ENCODE assay signal across 8 cellular contexts in genomic region chr16:85490971-85491771, GRCh38.
A peak's percentile ranks its signal among the peaks of the same experiment; 100 is the strongest.
DNase-seq lines count a peak whose midpoint lies in the region; ATAC-seq, FAIRE-seq and TF ChIP-seq lines count a peak whose summit lies in the region.

No MANE protein-coding gene starts in this region.

- H3K9ac ChIP-seq in endothelial cell of umbilical vein (replicated peaks; ENCODE audit: extremely low read depth, insufficient read depth, low read length) = no peak overlapping the region

- H3K4me1 ChIP-seq in endothelial cell of umbilical vein (ENCODE audit: control insufficient read depth, extremely low read depth, insufficient read depth, low read length) = no peaks in the 10 kb centered on the region

- H3K9me3 ChIP-seq in WERI-Rb-1 (ENCODE audit: severe bottlenecking) (no peaks in the 10 kb centered on the region), endothelial cell of umbilical vein (replicated peaks; ENCODE audit: control insufficient read depth, insufficient read depth, low read length) (no peaks in the 10 kb centered on the region)

- POLR2A ChIA-PET in endothelial cell of umbilical vein (lab: Charles Lee) = no interaction called here

- no peak for TF ChIP-seq POLR2A in endothelial cell of umbilical vein (IDR thresholded peaks at IDR 0.05; ENCODE audit: low read depth, low read length)

- TF ChIP-seq CTCF in WERI-Rb-1 (IDR thresholded peaks at IDR 0.05; ENCODE audit: low read depth, low read length) (peak; percentile 83), endothelial cell of umbilical vein (IDR thresholded peaks at IDR 0.05; ENCODE audit: extremely low read depth in 1 of 2, insufficient read depth in 1 of 2, low read depth in 1 of 2, low read length in 2 of 2) (peak; percentile 53 to 63)

- intact Hi-C loops in endothelial cell of umbilical vein (cut with micrococcal nuclease) = no loop called here

- no peak overlapping the region for H3K4me2 ChIP-seq in endothelial cell of umbilical vein (ENCODE audit: insufficient read depth, low read length)

- H4K20me1 ChIP-seq in endothelial cell of umbilical vein (replicated peaks; ENCODE audit: control insufficient read depth, extremely low read depth, insufficient read depth, low read length) = no peaks in the 10 kb centered on the region

- DNase-seq in DMS53 (lab: John Stamatoyannopoulos, UW) = peak; percentile 15
- no peak for DNase-seq in DMS53 treated with DMSO at 0.1 percent for 48 hours (lab: John Stamatoyannopoulos, UW; ENCODE audit: unreplicated experiment)
- DNase-seq in WERI-Rb-1 = peak; percentile 44
- DNase-seq in endothelial cell of umbilical vein (ENCODE audit: low read depth, low spot score) = no peak
- DNase-seq in stimulated activated CD4-positive, alpha-beta T cell treated with anti-CD3 and anti-CD28 coated beads, Interleukin-1b, Interleukin-23, amount 100 ng/mL, for 4 hours (ENCODE audit: low read depth in 2 of 2) = peak; percentile 25 to 34
- DNase-seq in NCI-H226 = no peak
- no peak for DNase-seq in cerebellar cortex (ENCODE audit: low spot score)

- H3K79me2 ChIP-seq in endothelial cell of umbilical vein (ENCODE audit: control insufficient read depth, insufficient read depth, low read length) = no peaks in the 10 kb centered on the region

- dilution Hi-C loops in endothelial cell of umbilical vein (cut with MboI; ENCODE audit: extremely low pct_ligation_motif_present, low sequenced_read_pairs) = no loop called here

- no peak overlapping the region for H2AFZ ChIP-seq in endothelial cell of umbilical vein (ENCODE audit: low read depth, low read length)

- no peak for ATAC-seq in esophagus mucosa

- H3K9me1 ChIP-seq in endothelial cell of umbilical vein (replicated peaks; ENCODE audit: control insufficient read depth, extremely low read depth, insufficient read depth, low read length) = no peaks in the 10 kb centered on the region

- CTCF ChIA-PET in endothelial cell of umbilical vein (lab: Charles Lee) = interaction anchor here (0.6 to 1.4 kb wide), 8 partner anchors 11 to 119 kb away, joined by 3 to 4 read pairs (median 3); no protein-coding TSS in a partner anchor

- FAIRE-seq in endothelial cell of umbilical vein (lab: Jason Lieb, UNC) = no peak

- H3K27ac ChIP-seq in WERI-Rb-1 = peak overlapping the region; percentile 20; the same call in 1 of the 2 replicates
- H3K27ac ChIP-seq in endothelial cell of umbilical vein (ENCODE audit: insufficient read depth, low read depth, low read length) = no peak overlapping the region

- H3K4me3 ChIP-seq in WERI-Rb-1 (ENCODE audit: low read depth, low read length) = no peak overlapping the region
- no peak overlapping the region for H3K4me3 ChIP-seq in endothelial cell of umbilical vein (replicated peaks in 1 of 3; ENCODE audit: insufficient read depth in 1 of 3, low read depth in 1 of 3, low read length in 3 of 3)

- H3K27me3 ChIP-seq in WERI-Rb-1 (ENCODE audit: insufficient read depth, low read depth, severe bottlenecking) = no peaks in the 10 kb centered on the region
- H3K27me3 ChIP-seq in endothelial cell of umbilical vein (ENCODE audit: control insufficient read depth in 2 of 2, insufficient read depth in 2 of 2, low read length in 2 of 2) = no peaks in the 10 kb centered on the region

- BruUV-seq in endothelial cell of umbilical vein (replicated peaks; lab: Mats Ljungman, UMichigan) = no TSS peak

- no peaks in the 10 kb centered on the region for H3K36me3 ChIP-seq in WERI-Rb-1
- H3K36me3 ChIP-seq in endothelial cell of umbilical vein (ENCODE audit: control insufficient read depth in 2 of 2, extremely low read depth in 1 of 2, insufficient read depth in 2 of 2, low read length in 2 of 2) = no peaks in the 10 kb centered on the region

TF ChIP-seq in endothelial cell of umbilical vein, 7 proteins besides CTCF, POLR2A, EP300 and RAD21:
- TF ChIP-seq EZH2 (IDR thresholded peaks at IDR 0.05; ENCODE audit: borderline replicate concordance, low read depth, low read length, severe bottlenecking) (no peak), FOS (IDR thresholded peaks at IDR 0.05; ENCODE audit: borderline replicate concordance, insufficient read depth, low read length) (no peak), POLR2AphosphoS5 (IDR thresholded peaks at IDR 0.05; ENCODE audit: insufficient read depth, low read depth, low read length) (no peak), JUN (IDR thresholded peaks at IDR 0.05; ENCODE audit: borderline replicate concordance, insufficient read depth, insufficient read length, low read depth) (no peak), MYC (IDR thresholded peaks at IDR 0.05; ENCODE audit: low read depth, low read length) (no peak), MAX (IDR thresholded peaks at IDR 0.05; ENCODE audit: insufficient read depth, insufficient read length) (no peak)

Comparison
In these comparisons a context has a peak if more than half of its experiments do, and no peak if none do; other contexts are left out.
1. DNase-seq: peak in DMS53 (single experiment), WERI-Rb-1 (single experiment) and stimulated activated CD4-positive, alpha-beta T cell treated with anti-CD3 and anti-CD28 coated beads, Interleukin-1b, Interleukin-23, amount 100 ng/mL, for 4 hours (2 of 2); none in DMS53 treated with DMSO at 0.1 percent for 48 hours (single experiment), endothelial cell of umbilical vein (single experiment), NCI-H226 (single experiment) and cerebellar cortex (single experiment).